Comparison of ENCODE assay signal across 1 cellular context in genomic region chr20:47241345-47241781, GRCh38.
A peak's percentile ranks its signal among the peaks of the same experiment; 100 is the strongest.
TF ChIP-seq lines count a peak whose summit lies in the region.

No MANE protein-coding gene starts in this region.

TF ChIP-seq in K562, 482 proteins besides CTCF, POLR2A, EP300 and RAD21 (continued from another document):
- TF ChIP-seq, protein P1, sequence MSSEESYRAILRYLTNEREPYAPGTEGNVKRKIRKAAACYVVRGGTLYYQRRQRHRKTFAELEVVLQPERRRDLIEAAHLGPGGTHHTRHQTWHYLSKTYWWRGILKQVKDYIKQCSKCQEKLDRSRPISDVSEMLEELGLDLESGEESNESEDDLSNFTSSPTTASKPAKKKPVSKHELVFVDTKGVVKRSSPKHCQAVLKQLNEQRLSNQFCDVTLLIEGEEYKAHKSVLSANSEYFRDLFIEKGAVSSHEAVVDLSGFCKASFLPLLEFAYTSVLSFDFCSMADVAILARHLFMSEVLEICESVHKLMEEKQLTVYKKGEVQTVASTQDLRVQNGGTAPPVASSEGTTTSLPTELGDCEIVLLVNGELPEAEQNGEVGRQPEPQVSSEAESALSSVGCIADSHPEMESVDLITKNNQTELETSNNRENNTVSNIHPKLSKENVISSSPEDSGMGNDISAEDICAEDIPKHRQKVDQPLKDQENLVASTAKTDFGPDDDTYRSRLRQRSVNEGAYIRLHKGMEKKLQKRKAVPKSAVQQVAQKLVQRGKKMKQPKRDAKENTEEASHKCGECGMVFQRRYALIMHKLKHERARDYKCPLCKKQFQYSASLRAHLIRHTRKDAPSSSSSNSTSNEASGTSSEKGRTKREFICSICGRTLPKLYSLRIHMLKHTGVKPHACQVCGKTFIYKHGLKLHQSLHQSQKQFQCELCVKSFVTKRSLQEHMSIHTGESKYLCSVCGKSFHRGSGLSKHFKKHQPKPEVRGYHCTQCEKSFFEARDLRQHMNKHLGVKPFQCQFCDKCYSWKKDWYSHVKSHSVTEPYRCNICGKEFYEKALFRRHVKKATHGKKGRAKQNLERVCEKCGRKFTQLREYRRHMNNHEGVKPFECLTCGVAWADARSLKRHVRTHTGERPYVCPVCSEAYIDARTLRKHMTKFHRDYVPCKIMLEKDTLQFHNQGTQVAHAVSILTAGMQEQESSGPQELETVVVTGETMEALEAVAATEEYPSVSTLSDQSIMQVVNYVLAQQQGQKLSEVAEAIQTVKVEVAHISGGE (CRISPR knock-in tag; IDR thresholded peaks at IDR 0.05) = peak in 1 of 3 experiments; percentile 93; a peak in 2 of 6 replicates
- TF ChIP-seq PTTG1 (tag; IDR thresholded peaks at IDR 0.05; ENCODE audit: low read depth) (no peak), RBM22 (IDR thresholded peaks at IDR 0.05; ENCODE audit: low read depth, low read length, poor library complexity, severe bottlenecking) (peak; percentile 87), SOX6 (IDR thresholded peaks at IDR 0.05) (no peak), ZNF431 (CRISPR knock-in tag; IDR thresholded peaks at IDR 0.05) (no peak), BDP1 (IDR thresholded peaks at IDR 0.05; ENCODE audit: insufficient read depth, insufficient read length) (no peak), TEAD2 (tag; IDR thresholded peaks at IDR 0.05) (no peak), THAP12 (CRISPR knock-in tag; IDR thresholded peaks at IDR 0.05) (no peak), MCM7 (IDR thresholded peaks at IDR 0.05) (no peak), USF2 (CRISPR knock-in tag; IDR thresholded peaks at IDR 0.05) (no peak), POLR2AphosphoS5 (IDR thresholded peaks at IDR 0.05; ENCODE audit: control insufficient read depth, insufficient read depth, low read depth, low read length) (peak; percentile 22; the same call in 1 of the 2 replicates), KAT2B (IDR thresholded peaks at IDR 0.05; ENCODE audit: low read depth, low read length) (no peak)
- TF ChIP-seq, protein P2, sequence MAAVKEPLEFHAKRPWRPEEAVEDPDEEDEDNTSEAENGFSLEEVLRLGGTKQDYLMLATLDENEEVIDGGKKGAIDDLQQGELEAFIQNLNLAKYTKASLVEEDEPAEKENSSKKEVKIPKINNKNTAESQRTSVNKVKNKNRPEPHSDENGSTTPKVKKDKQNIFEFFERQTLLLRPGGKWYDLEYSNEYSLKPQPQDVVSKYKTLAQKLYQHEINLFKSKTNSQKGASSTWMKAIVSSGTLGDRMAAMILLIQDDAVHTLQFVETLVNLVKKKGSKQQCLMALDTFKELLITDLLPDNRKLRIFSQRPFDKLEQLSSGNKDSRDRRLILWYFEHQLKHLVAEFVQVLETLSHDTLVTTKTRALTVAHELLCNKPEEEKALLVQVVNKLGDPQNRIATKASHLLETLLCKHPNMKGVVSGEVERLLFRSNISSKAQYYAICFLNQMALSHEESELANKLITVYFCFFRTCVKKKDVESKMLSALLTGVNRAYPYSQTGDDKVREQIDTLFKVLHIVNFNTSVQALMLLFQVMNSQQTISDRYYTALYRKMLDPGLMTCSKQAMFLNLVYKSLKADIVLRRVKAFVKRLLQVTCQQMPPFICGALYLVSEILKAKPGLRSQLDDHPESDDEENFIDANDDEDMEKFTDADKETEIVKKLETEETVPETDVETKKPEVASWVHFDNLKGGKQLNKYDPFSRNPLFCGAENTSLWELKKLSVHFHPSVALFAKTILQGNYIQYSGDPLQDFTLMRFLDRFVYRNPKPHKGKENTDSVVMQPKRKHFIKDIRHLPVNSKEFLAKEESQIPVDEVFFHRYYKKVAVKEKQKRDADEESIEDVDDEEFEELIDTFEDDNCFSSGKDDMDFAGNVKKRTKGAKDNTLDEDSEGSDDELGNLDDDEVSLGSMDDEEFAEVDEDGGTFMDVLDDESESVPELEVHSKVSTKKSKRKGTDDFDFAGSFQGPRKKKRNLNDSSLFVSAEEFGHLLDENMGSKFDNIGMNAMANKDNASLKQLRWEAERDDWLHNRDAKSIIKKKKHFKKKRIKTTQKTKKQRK (IDR thresholded peaks at IDR 0.05; ENCODE audit: borderline replicate concordance, low read depth, low read length) = no peak
- TF ChIP-seq, protein P3, sequence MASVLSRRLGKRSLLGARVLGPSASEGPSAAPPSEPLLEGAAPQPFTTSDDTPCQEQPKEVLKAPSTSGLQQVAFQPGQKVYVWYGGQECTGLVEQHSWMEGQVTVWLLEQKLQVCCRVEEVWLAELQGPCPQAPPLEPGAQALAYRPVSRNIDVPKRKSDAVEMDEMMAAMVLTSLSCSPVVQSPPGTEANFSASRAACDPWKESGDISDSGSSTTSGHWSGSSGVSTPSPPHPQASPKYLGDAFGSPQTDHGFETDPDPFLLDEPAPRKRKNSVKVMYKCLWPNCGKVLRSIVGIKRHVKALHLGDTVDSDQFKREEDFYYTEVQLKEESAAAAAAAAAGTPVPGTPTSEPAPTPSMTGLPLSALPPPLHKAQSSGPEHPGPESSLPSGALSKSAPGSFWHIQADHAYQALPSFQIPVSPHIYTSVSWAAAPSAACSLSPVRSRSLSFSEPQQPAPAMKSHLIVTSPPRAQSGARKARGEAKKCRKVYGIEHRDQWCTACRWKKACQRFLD (CRISPR knock-in tag; IDR thresholded peaks at IDR 0.05) = no peak
